Comparison of ENCODE assay signal across 18 cellular contexts in genomic region chr13:29260684-29261083, GRCh38.
A peak's percentile ranks its signal among the peaks of the same experiment; 100 is the strongest.
DNase-seq lines count a peak whose midpoint lies in the region; ATAC-seq, FAIRE-seq and TF ChIP-seq lines count a peak whose summit lies in the region.
"Had no signal": no experiment of that assay in that cellular context is flagged by ENCODE, and none has a peak within 500 bp of the region (broad histone marks: within the 10 kb centered on the region; RNA-seq: fewer than 3 reads in every experiment).

No MANE protein-coding gene starts in this region.

- H3K36me3 ChIP-seq in liver (ENCODE audit: control insufficient read depth in 4 of 4, insufficient read depth in 3 of 4, low read depth in 1 of 4, low read length in 3 of 4) (no peaks in the 10 kb centered on the region), HepG2 (replicated peaks in 1 of 2; ENCODE audit: control insufficient read depth in 1 of 2, insufficient read depth in 2 of 2, low read length in 2 of 2) (no peaks in the 10 kb centered on the region), Panc1 (ENCODE audit: control insufficient read depth, insufficient read depth, low read length) (no peaks in the 10 kb centered on the region), left ventricle myocardium inferior (no peaks in the 10 kb centered on the region), uterus (no peaks in the 10 kb centered on the region)
- H3K36me3 ChIP-seq: lower lobe of right lung, tibial artery had no signal

- no peak overlapping the region for H2AFZ ChIP-seq in HepG2 (ENCODE audit: low read length)

- no peak overlapping the region for H3K4me3 Mint-ChIP-seq in MCF 10A (ENCODE audit: unreplicated experiment)
- H3K4me3 Mint-ChIP-seq: activated CD4-positive, alpha-beta T cell treated with anti-CD3 and anti-CD28 coated beads for 36 hours; activated naive CD4-positive, alpha-beta T cell treated with anti-CD3 and anti-CD28 coated beads for 36 hours; neural crest cell had no signal

- no TSS peak for BruUV-seq in HepG2 (replicated peaks; lab: Mats Ljungman, UMichigan)
- no TSS peak for BruUV-seq in Panc1 (replicated peaks; lab: Mats Ljungman, UMichigan)
- no TSS peak for BruUV-seq in MCF 10A (replicated peaks; lab: Mats Ljungman, UMichigan)

- H3K4me2 ChIP-seq in HepG2 (ENCODE audit: low read depth, low read length): no peak overlapping the region

- no peak for TF ChIP-seq POLR2A in HepG2 (IDR thresholded peaks at IDR 0.05; ENCODE audit: insufficient read depth in 1 of 2, low read depth in 2 of 2, low read length in 2 of 2)
- TF ChIP-seq POLR2A in uterus (IDR thresholded peaks at IDR 0.05): no peak

- H3K27me3 ChIP-seq in liver (ENCODE audit: control insufficient read depth in 4 of 4, insufficient read depth in 4 of 4, low read length in 3 of 4) (no peaks in the 10 kb centered on the region), HepG2 (ENCODE audit: control insufficient read depth in 1 of 2, insufficient read depth in 2 of 2, low read length in 2 of 2) (no peaks in the 10 kb centered on the region), Panc1 (ENCODE audit: control insufficient read depth, insufficient read depth, low read length) (no peaks in the 10 kb centered on the region; the same call in 1 of the 2 replicates), left ventricle myocardium inferior (ENCODE audit: low read depth) (peaks cover 4% of the 10 kb centered on the region), uterus (no peaks in the 10 kb centered on the region)

- no peaks in the 10 kb centered on the region for H3K36me3 Mint-ChIP-seq in MCF 10A (ENCODE audit: insufficient read depth, unreplicated experiment)

- no peaks in the 10 kb centered on the region for H4K20me1 ChIP-seq in HepG2 (ENCODE audit: insufficient read depth, low read length)

- no peak for FAIRE-seq in HepG2 (lab: Jason Lieb, UNC)

- no peak overlapping the region for H3K27ac Mint-ChIP-seq in MCF 10A (ENCODE audit: low read depth, unreplicated experiment)
- H3K27ac Mint-ChIP-seq: activated CD4-positive, alpha-beta T cell treated with anti-CD3 and anti-CD28 coated beads for 36 hours; activated naive CD4-positive, alpha-beta T cell treated with anti-CD3 and anti-CD28 coated beads for 36 hours had no signal

- TF ChIP-seq EP300 in HepG2 (IDR thresholded peaks at IDR 0.05; ENCODE audit: low read depth in 2 of 2, low read length in 2 of 2) (no peak), HepG2 (CRISPR knock-in tag; IDR thresholded peaks at IDR 0.05; ENCODE audit: borderline replicate concordance) (no peak)

- in situ Hi-C loops in HepG2 (cut with HindIII; ENCODE audit: extremely low pct_ligation_motif_present, low pct_unique_long_range_greater_than_20kb): no loop called here
- in situ Hi-C loops in Panc1 (cut with HindIII; ENCODE audit: low pct_unique_long_range_greater_than_20kb, low sequenced_read_pairs): no loop called here

- no peaks in the 10 kb centered on the region for H3K79me2 ChIP-seq in HepG2 (ENCODE audit: insufficient read depth, low read length)

- H3K27ac ChIP-seq in liver (ENCODE audit: low read depth in 1 of 2, low read length in 2 of 2) (no peak overlapping the region), HepG2 (ENCODE audit: extremely low read length, insufficient read depth, low read length) (no peak overlapping the region), Panc1 (ENCODE audit: low read length) (no peak overlapping the region), left ventricle myocardium inferior (replicated peaks) (no peak overlapping the region), uterus (no peak overlapping the region)
- H3K27ac ChIP-seq: lower lobe of right lung, tibial artery had no signal

- intact Hi-C loops in HepG2 (cut with micrococcal nuclease; ENCODE audit: unreplicated experiment) (no loop called here), Panc1 (cut with micrococcal nuclease; ENCODE audit: unreplicated experiment) (no loop called here), left ventricle myocardium inferior (cut with micrococcal nuclease) (no loop called here), MCF 10A (cut with micrococcal nuclease) (loop anchor here (2.0 kb wide), 1 partner anchor 48 kb away; no protein-coding TSS in a partner anchor), uterus (cut with DNase I; ENCODE audit: low total_unique reads) (no loop called here)

- peaks cover 8% of the 10 kb centered on the region for H3K9me3 Mint-ChIP-seq in MCF 10A (ENCODE audit: unreplicated experiment)

- ATAC-seq in HepG2 (no peak), Panc1 (no peak)
- ATAC-seq: activated CD4-positive, alpha-beta T cell treated with anti-CD3 and anti-CD28 coated beads for 36 hours; lower lobe of right lung had no signal

- no peaks in the 10 kb centered on the region for H3K4me1 Mint-ChIP-seq in MCF 10A (ENCODE audit: insufficient read depth, unreplicated experiment)
- H3K4me1 Mint-ChIP-seq: activated CD4-positive, alpha-beta T cell treated with anti-CD3 and anti-CD28 coated beads for 36 hours; neural crest cell had no signal

- H3K4me1 ChIP-seq in liver (ENCODE audit: control insufficient read depth in 4 of 4, insufficient read depth in 4 of 4, low read length in 3 of 4) (no peaks in the 10 kb centered on the region), HepG2 (ENCODE audit: insufficient read depth, low read length) (no peaks in the 10 kb centered on the region), Panc1 (ENCODE audit: control insufficient read depth, insufficient read depth, low read length) (no peaks in the 10 kb centered on the region), left ventricle myocardium inferior (peaks cover 22% of the 10 kb centered on the region), uterus (no peaks in the 10 kb centered on the region)
- H3K4me1 ChIP-seq: lower lobe of right lung, tibial artery had no signal

- no peaks in the 10 kb centered on the region for H3K27me3 Mint-ChIP-seq in MCF 10A (ENCODE audit: insufficient read depth, unreplicated experiment)

- CTCF ChIA-PET in HepG2 (lab: Yijun Ruan, JAX; ENCODE audit: low intra/inter-chr PET ratio, low total read pairs): no interaction called here
- CTCF ChIA-PET in Panc1 (lab: Charles Lee): no interaction called here
- CTCF ChIA-PET in MCF 10A (lab: Yijun Ruan, JAX): interaction anchor here (0.6 to 0.7 kb wide), 3 partner anchors 82 to 1434 kb away, joined by 3 to 4 read pairs (median 3); no protein-coding TSS in a partner anchor

- TF ChIP-seq CTCF in liver (IDR thresholded peaks at IDR 0.05; ENCODE audit: low read depth, low read length, missing input control) (peak; percentile 50), HepG2 (CRISPR knock-in tag; IDR thresholded peaks at IDR 0.05) (no peak), Panc1 (IDR thresholded peaks at IDR 0.05) (peak; percentile 29), left ventricle myocardium inferior (IDR thresholded peaks at IDR 0.05; ENCODE audit: borderline replicate concordance) (peak; percentile 57), MCF 10A (IDR thresholded peaks at IDR 0.05; ENCODE audit: unreplicated experiment) (no peak), uterus (IDR thresholded peaks at IDR 0.05) (no peak)

- POLR2A ChIA-PET in HepG2 (lab: Yijun Ruan, JAX): no interaction called here
- POLR2A ChIA-PET in Panc1 (lab: Charles Lee): no interaction called here
- POLR2A ChIA-PET in MCF 10A (lab: Yijun Ruan, JAX): no interaction called here

- H3K9ac ChIP-seq in liver (ENCODE audit: low read depth in 1 of 2, low read length in 2 of 2) (no peak overlapping the region), HepG2 (ENCODE audit: insufficient read depth, low read depth, low read length) (no peak overlapping the region)

- DNase-seq in HepG2 (ENCODE audit: low spot score): no peak
- no peak for DNase-seq in Panc1 (ENCODE audit: low read depth, low spot score)
- no peak for DNase-seq in left ventricle myocardium inferior
- no peak for DNase-seq in MCF 10A (ENCODE audit: unreplicated experiment)
- DNase-seq in 8988T: no peak
- no peak for DNase-seq in uterus
- DNase-seq in mesenteric fat pad (ENCODE audit: low spot score): no peak
- DNase-seq: activated CD4-positive, alpha-beta T cell treated with anti-CD3 and anti-CD28 coated beads for 36 hours; activated CD8-positive, alpha-beta memory T cell treated with anti-CD3 and anti-CD28 coated beads, Interleukin-2, amount 50 U/mL, for 48 hours; activated naive CD4-positive, alpha-beta T cell treated with anti-CD3 and anti-CD28 coated beads for 36 hours; COR-L47; KBM-7; lower lobe of right lung; NCI-H1930; stimulated activated CD4-positive, alpha-beta T cell treated with anti-CD3 and anti-CD28 coated beads, Interleukin-1b, Interleukin-23, amount 100 ng/mL, for 48 hours; tibial artery had no signal

- WGBS in liver: 64% methylated on average over 4 of the region's 4 CpGs
- 4% methylated on average over 4 of the region's 4 CpGs for WGBS in HepG2 (ENCODE audit: low lambda C conversion rate)

- peak; percentile 73 to 78 for TF ChIP-seq RAD21 in liver (IDR thresholded peaks at IDR 0.05)
- TF ChIP-seq RAD21 in HepG2 (CRISPR knock-in tag; IDR thresholded peaks at IDR 0.05): no peak

- H3K4me3 ChIP-seq in liver (ENCODE audit: low read depth in 1 of 3, low read length in 3 of 3): no peak overlapping the region
- no peak overlapping the region for H3K4me3 ChIP-seq in HepG2 (replicated peaks in 1 of 3; ENCODE audit: insufficient read depth in 1 of 3, low read depth in 2 of 3, low read length in 3 of 3)
- H3K4me3 ChIP-seq in Panc1 (ENCODE audit: low read depth in 2 of 2, low read length in 2 of 2): no peak overlapping the region
- H3K4me3 ChIP-seq in left ventricle myocardium inferior: no peak overlapping the region
- H3K4me3 ChIP-seq in uterus: no peak overlapping the region
- H3K4me3 ChIP-seq: lower lobe of right lung, tibial artery had no signal

- H3K9me3 ChIP-seq in liver (ENCODE audit: control insufficient read depth in 4 of 4, low read length in 3 of 4) (no peaks in the 10 kb centered on the region), HepG2 (ENCODE audit: low read length) (peaks cover 64% of the 10 kb centered on the region), Panc1 (ENCODE audit: control insufficient read depth, insufficient read depth, low read depth, low read length) (no peaks in the 10 kb centered on the region), left ventricle myocardium inferior (replicated peaks) (peaks cover 8% of the 10 kb centered on the region), uterus (no peaks in the 10 kb centered on the region)
- H3K9me3 ChIP-seq: lower lobe of right lung had no signal

TF ChIP-seq in liver, 16 proteins besides CTCF, POLR2A, EP300 and RAD21 (continues in another document):
- TF ChIP-seq MAX (IDR thresholded peaks at IDR 0.05) (no peak), NR2F2 (IDR thresholded peaks at IDR 0.05) (no peak), SP1 (IDR thresholded peaks at IDR 0.05) (no peak), FOXA1 (IDR thresholded peaks at IDR 0.05) (no peak)

TF ChIP-seq in HepG2, 621 proteins besides CTCF, POLR2A, EP300 and RAD21 (continues in another document):
- TF ChIP-seq SMARCC2 (IDR thresholded peaks at IDR 0.05): no peak
- no peak for TF ChIP-seq CENPBD1 (CRISPR knock-in tag; IDR thresholded peaks at IDR 0.05; ENCODE audit: borderline replicate concordance, low read depth)
- no peak for TF ChIP-seq RFX1 (IDR thresholded peaks at IDR 0.05)
- TF ChIP-seq ZFP36L2 (CRISPR knock-in tag; IDR thresholded peaks at IDR 0.05): no peak
- TF ChIP-seq RBFOX2 (IDR thresholded peaks at IDR 0.05; ENCODE audit: low read depth, low read length): no peak

Comparison
In these comparisons a context has a peak if more than half of its experiments do, and no peak if none do; other contexts are left out.
1. CTCF ChIP-seq: peak in liver (single experiment), Panc1 (single experiment) and left ventricle myocardium inferior (single experiment); none in HepG2 (single experiment), MCF 10A (single experiment) and uterus (0 of 4).